Comparison of ENCODE assay signal across 24 cellular contexts in genomic region chr6:14950103-14950969, GRCh38.
DNase-seq lines count a peak whose midpoint lies in the region; ATAC-seq and TF ChIP-seq lines count a peak whose summit lies in the region.
"Had no signal": no experiment of that assay in that cellular context is flagged by ENCODE, and none has a peak within 500 bp of the region (broad histone marks: within the 10 kb centered on the region; RNA-seq: fewer than 3 reads in every experiment).

No MANE protein-coding gene starts in this region.

- H3K27me3 ChIP-seq in WERI-Rb-1 (ENCODE audit: insufficient read depth, low read depth, severe bottlenecking) (no peaks in the 10 kb centered on the region), dorsolateral prefrontal cortex (no peaks in the 10 kb centered on the region)
- H3K27me3 ChIP-seq: BLaER1 had no signal

- no peak overlapping the region for H3K27ac ChIP-seq in HEK293 (ENCODE audit: extremely low read depth, low read depth, low read length)
- H3K27ac ChIP-seq in WERI-Rb-1 = no peak overlapping the region
- no peak overlapping the region for H3K27ac ChIP-seq in dorsolateral prefrontal cortex
- H3K27ac ChIP-seq: BLaER1, SK-N-MC had no signal

- H3K36me3 ChIP-seq in HEK293 (ENCODE audit: control insufficient read depth in 2 of 2, insufficient read depth in 1 of 2, low read length in 2 of 2) = no peaks in the 10 kb centered on the region
- H3K36me3 ChIP-seq in WERI-Rb-1 = no peaks in the 10 kb centered on the region
- H3K36me3 ChIP-seq: BLaER1 had no signal

- TF ChIP-seq CTCF in HEK293 (tag by site-specific recombination; IDR thresholded peaks at IDR 0.05) (no peak), WERI-Rb-1 (IDR thresholded peaks at IDR 0.05; ENCODE audit: low read depth, low read length) (no peak), neural crest cell (conservative IDR thresholded peaks at IDR 0.05) (no peak), dorsolateral prefrontal cortex (IDR thresholded peaks at IDR 0.05 in 54 of 56, conservative IDR thresholded peaks at IDR 0.05 in 2 of 56; ENCODE audit: low read depth in 1 of 56, partially characterized antibody in 56 of 56) (no peak)

- no peaks in the 10 kb centered on the region for H3K9me3 ChIP-seq in HEK293 (ENCODE audit: control insufficient read depth, insufficient read depth, low read depth, low read length)
- H3K9me3 ChIP-seq in WERI-Rb-1 (ENCODE audit: severe bottlenecking) = peaks cover 6% of the 10 kb centered on the region
- H3K9me3 ChIP-seq: BLaER1 had no signal

- DNase-seq in NCI-H526 treated with DMSO at 0.1 percent for 48 hours (lab: John Stamatoyannopoulos, UW) = peak; percentile 42
- peak; percentile 90 for DNase-seq in WERI-Rb-1
- no peak for DNase-seq in neural crest cell (ENCODE audit: low read depth, low spot score)
- DNase-seq in dorsolateral prefrontal cortex = no peak
- no peak for DNase-seq in cerebellum (ENCODE audit: low spot score)
- DNase-seq: CD4-positive, CD25-positive, alpha-beta regulatory T cell; DMS53; H7; HFFc6; KG1; NCI-H1048; NCI-H1417; NCI-H1694; NCI-H2029 treated with DMSO at 0.1 percent for 48 hours; NCI-H2227 treated with DMSO at 0.1 percent for 48 hours; NCI-H510A; NCI-H748 treated with DMSO at 0.1 percent for 48 hours; NK-92 treated with Interleukin-12 subunit alpha and Interleukin-12 subunit beta, amount 100 ng/mL, for 24 hours; SHP77 treated with DMSO at 0.1 percent for 48 hours had no signal

- CTCF ChIA-PET in HEK293 (lab: Yijun Ruan, JAX) = interaction anchor here (0.6 to 1.0 kb wide), 2 partner anchors 12 to 126 kb away, joined by 3 read pairs; no protein-coding TSS in a partner anchor

- peak overlapping the region; percentile 23 for H3K27ac Mint-ChIP-seq in neural crest cell (ENCODE audit: unreplicated experiment)
- H3K27ac Mint-ChIP-seq: CD4-positive, CD25-positive, alpha-beta regulatory T cell; HFFc6 had no signal

- peaks cover 3% of the 10 kb centered on the region for H3K9me3 Mint-ChIP-seq in neural crest cell

- H3K36me3 Mint-ChIP-seq in neural crest cell (ENCODE audit: low read depth) = no peaks in the 10 kb centered on the region
- H3K36me3 Mint-ChIP-seq: CD4-positive, CD25-positive, alpha-beta regulatory T cell had no signal

- intact Hi-C loops in dorsolateral prefrontal cortex (cut with DNase I) = no loop called here

- ATAC-seq in HG02884 (IDR thresholded peaks at IDR 0.05; ENCODE audit: unreplicated experiment) = no peak
- ATAC-seq: Panc1 had no signal

- POLR2A ChIA-PET in HEK293 (lab: Yijun Ruan, JAX) = no interaction called here

- H3K4me3 ChIP-seq in HEK293 (ENCODE audit: low read depth, low read length) (no peak overlapping the region), WERI-Rb-1 (ENCODE audit: low read depth, low read length) (no peak overlapping the region), dorsolateral prefrontal cortex (no peak overlapping the region)
- H3K4me3 ChIP-seq: BLaER1, SK-N-MC had no signal

- H3K4me1 ChIP-seq in HEK293 (ENCODE audit: control insufficient read depth, insufficient read depth, low read length) = no peaks in the 10 kb centered on the region

- H3K4me1 Mint-ChIP-seq in neural crest cell = no peaks in the 10 kb centered on the region

- no peaks in the 10 kb centered on the region for H3K27me3 Mint-ChIP-seq in neural crest cell (ENCODE audit: low read depth)

- H3K4me3 Mint-ChIP-seq in neural crest cell = no peak overlapping the region
- H3K4me3 Mint-ChIP-seq: CD4-positive, CD25-positive, alpha-beta regulatory T cell; HFFc6 had no signal

TF ChIP-seq in HEK293, 187 proteins besides CTCF, POLR2A, EP300 and RAD21:
- no peak for TF ChIP-seq FEZF1 (tag by site-specific recombination; IDR thresholded peaks at IDR 0.05)
- TF ChIP-seq ZBTB26 (tag by site-specific recombination; optimal IDR thresholded peaks at IDR 0.05) = no peak
- no peak for TF ChIP-seq ZNF350 (tag by site-specific recombination; IDR thresholded peaks at IDR 0.05)
- TF ChIP-seq ZNF660 (tag by site-specific recombination; IDR thresholded peaks at IDR 0.05) = peak; percentile 46; the same call in 1 of the 2 replicates

Comparison
In these comparisons a context has a peak if more than half of its experiments do, and no peak if none do; other contexts are left out.
1. DNase-seq: peak in NCI-H526 treated with DMSO at 0.1 percent for 48 hours (single experiment) and WERI-Rb-1 (single experiment); none in neural crest cell (single experiment), dorsolateral prefrontal cortex (0 of 10) and cerebellum (single experiment).